In genomic region chrX:70033348-70033747, GRCh38 we compare ENCODE assay signal across 10 cellular contexts. TPM values are rescaled to one million over a fixed set of nuclear protein-coding genes. Genes with fewer than 3 reads are reported as not detected.
DNase-seq lines count a peak whose midpoint lies in the region; ATAC-seq and TF ChIP-seq lines count a peak whose summit lies in the region.
"Had no signal": no experiment of that assay in that cellular context is flagged by ENCODE, and none has a peak within 500 bp of the region (broad histone marks: within the 10 kb centered on the region; RNA-seq: fewer than 3 reads in every experiment).

No MANE protein-coding gene starts in this region.

- TF ChIP-seq CTCF in WTC11 (IDR thresholded peaks at IDR 0.05) (peak; percentile 34; the same call in 1 of the 2 replicates), heart right ventricle (IDR thresholded peaks at IDR 0.05) (peak in 8 of 9 donors; percentile 25 to 56 (median 52))

- peak; percentile 74 for ATAC-seq in GM18502 (IDR thresholded peaks at IDR 0.05; ENCODE audit: poor library complexity, unreplicated experiment)
- ATAC-seq in HG03565 (IDR thresholded peaks at IDR 0.05; ENCODE audit: unreplicated experiment) = peak; percentile 61
- peak; percentile 88 for ATAC-seq in WTC11
- peak in 6 of 8 donors; percentile 24 to 58 (median 47) for ATAC-seq in heart right ventricle
- no peak for ATAC-seq in HG02678 (IDR thresholded peaks at IDR 0.05; ENCODE audit: unreplicated experiment)
- ATAC-seq: naive thymus-derived CD8-positive, alpha-beta T cell had no signal

- H3K36me3 ChIP-seq in heart right ventricle = no peaks in the 10 kb centered on the region

- CTCF ChIA-PET in WTC11 (lab: Charles Lee) = interaction anchor here (0.7 to 3.5 kb wide), 13 partner anchors 9 to 609 kb away, joined by 3 to 61 read pairs (median 6); partner anchors contain the start of gene IGBP1

- WGBS in heart right ventricle, 2 donors = 67 to 79% methylated on average over 8 of the region's 8 CpGs

- no peaks in the 10 kb centered on the region for H3K9me3 Mint-ChIP-seq in WTC11
- H3K9me3 Mint-ChIP-seq: naive thymus-derived CD8-positive, alpha-beta T cell had no signal

- H3K4me3 Mint-ChIP-seq in WTC11 = no peak overlapping the region
- H3K4me3 Mint-ChIP-seq: naive thymus-derived CD8-positive, alpha-beta T cell had no signal

- H3K9me3 ChIP-seq in heart right ventricle = no peaks in the 10 kb centered on the region

- intact Hi-C loops in heart right ventricle (cut with DNase I) = loop anchor here (5.0 to 10.0 kb wide), 9 partner anchors 61 to 541 kb away; partner anchors contain the start of gene EDA (in 3 of the 10)

- H3K27me3 Mint-ChIP-seq in WTC11 (ENCODE audit: low read depth) = no peaks in the 10 kb centered on the region; the same call in 1 of the 2 replicates

- H3K27me3 ChIP-seq in heart right ventricle = peaks cover 0 to 24% (median 0%) of the 10 kb centered on the region in 7 donors

- peaks cover 12% of the 10 kb centered on the region for H3K4me1 Mint-ChIP-seq in WTC11

- H3K27ac Mint-ChIP-seq in WTC11 = no peak overlapping the region

- H3K4me1 ChIP-seq in heart right ventricle = peaks cover 0 to 8% (median 0%) of the 10 kb centered on the region in 9 donors

- no peaks in the 10 kb centered on the region for H3K36me3 Mint-ChIP-seq in WTC11
- H3K36me3 Mint-ChIP-seq: naive thymus-derived CD8-positive, alpha-beta T cell had no signal

- H3K27ac ChIP-seq in heart right ventricle = no peak overlapping the region

- POLR2A ChIA-PET in WTC11 (lab: Charles Lee) = no interaction called here

- no peak overlapping the region for H3K4me3 ChIP-seq in heart right ventricle

- DNase-seq in COLO668 (lab: John Stamatoyannopoulos, UW; ENCODE audit: unreplicated experiment) = peak; percentile 8
- peak; percentile 75 for DNase-seq in WTC11 (ENCODE audit: low spot score)
- peak in 1 of 2 donors; percentile 15 for DNase-seq in heart right ventricle
- DNase-seq in stimulated activated CD8-positive, alpha-beta memory T cell treated with anti-CD3 and anti-CD28 coated beads, Interleukin-7, amount 100 ng/mL, for 48 hours (ENCODE audit: extremely low read depth in 1 of 2, low read depth in 1 of 2) = peak; percentile 3 to 20
- no peak for DNase-seq in NCI-H187 treated with DMSO at 0.1 percent for 48 hours (lab: John Stamatoyannopoulos, UW)

TF ChIP-seq in WTC11, 78 proteins besides CTCF, POLR2A, EP300 and RAD21:
- TF ChIP-seq SMAD3 (CRISPR knock-in tag; IDR thresholded peaks at IDR 0.05; ENCODE audit: borderline replicate concordance) = no peak
- TF ChIP-seq TEAD1 (CRISPR knock-in tag; IDR thresholded peaks at IDR 0.05) = no peak
- TF ChIP-seq, protein P1, sequence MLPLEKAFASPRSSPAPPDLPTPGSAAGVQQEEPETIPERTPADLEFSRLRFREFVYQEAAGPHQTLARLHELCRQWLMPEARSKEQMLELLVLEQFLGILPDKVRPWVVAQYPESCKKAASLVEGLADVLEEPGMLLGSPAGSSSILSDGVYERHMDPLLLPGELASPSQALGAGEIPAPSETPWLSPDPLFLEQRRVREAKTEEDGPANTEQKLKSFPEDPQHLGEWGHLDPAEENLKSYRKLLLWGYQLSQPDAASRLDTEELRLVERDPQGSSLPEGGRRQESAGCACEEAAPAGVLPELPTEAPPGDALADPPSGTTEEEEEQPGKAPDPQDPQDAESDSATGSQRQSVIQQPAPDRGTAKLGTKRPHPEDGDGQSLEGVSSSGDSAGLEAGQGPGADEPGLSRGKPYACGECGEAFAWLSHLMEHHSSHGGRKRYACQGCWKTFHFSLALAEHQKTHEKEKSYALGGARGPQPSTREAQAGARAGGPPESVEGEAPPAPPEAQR (CRISPR knock-in tag; IDR thresholded peaks at IDR 0.05) = no peak
- no peak for TF ChIP-seq GABPB1 (CRISPR knock-in tag; IDR thresholded peaks at IDR 0.05)
- TF ChIP-seq ZNF138 (CRISPR knock-in tag; conservative IDR thresholded peaks at IDR 0.05) = no peak
- TF ChIP-seq, protein P2, sequence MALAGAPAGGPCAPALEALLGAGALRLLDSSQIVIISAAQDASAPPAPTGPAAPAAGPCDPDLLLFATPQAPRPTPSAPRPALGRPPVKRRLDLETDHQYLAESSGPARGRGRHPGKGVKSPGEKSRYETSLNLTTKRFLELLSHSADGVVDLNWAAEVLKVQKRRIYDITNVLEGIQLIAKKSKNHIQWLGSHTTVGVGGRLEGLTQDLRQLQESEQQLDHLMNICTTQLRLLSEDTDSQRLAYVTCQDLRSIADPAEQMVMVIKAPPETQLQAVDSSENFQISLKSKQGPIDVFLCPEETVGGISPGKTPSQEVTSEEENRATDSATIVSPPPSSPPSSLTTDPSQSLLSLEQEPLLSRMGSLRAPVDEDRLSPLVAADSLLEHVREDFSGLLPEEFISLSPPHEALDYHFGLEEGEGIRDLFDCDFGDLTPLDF (CRISPR knock-in tag; IDR thresholded peaks at IDR 0.05) = no peak
- TF ChIP-seq NFE2L1 (CRISPR knock-in tag; IDR thresholded peaks at IDR 0.05) = no peak
- TF ChIP-seq ZNF317 (CRISPR knock-in tag; IDR thresholded peaks at IDR 0.05; ENCODE audit: borderline replicate concordance, low read depth) = no peak
- no peak for TF ChIP-seq RORB (CRISPR knock-in tag; IDR thresholded peaks at IDR 0.05)
- no peak for TF ChIP-seq ZNF121 (CRISPR knock-in tag; IDR thresholded peaks at IDR 0.05)
- TF ChIP-seq, protein P3, sequence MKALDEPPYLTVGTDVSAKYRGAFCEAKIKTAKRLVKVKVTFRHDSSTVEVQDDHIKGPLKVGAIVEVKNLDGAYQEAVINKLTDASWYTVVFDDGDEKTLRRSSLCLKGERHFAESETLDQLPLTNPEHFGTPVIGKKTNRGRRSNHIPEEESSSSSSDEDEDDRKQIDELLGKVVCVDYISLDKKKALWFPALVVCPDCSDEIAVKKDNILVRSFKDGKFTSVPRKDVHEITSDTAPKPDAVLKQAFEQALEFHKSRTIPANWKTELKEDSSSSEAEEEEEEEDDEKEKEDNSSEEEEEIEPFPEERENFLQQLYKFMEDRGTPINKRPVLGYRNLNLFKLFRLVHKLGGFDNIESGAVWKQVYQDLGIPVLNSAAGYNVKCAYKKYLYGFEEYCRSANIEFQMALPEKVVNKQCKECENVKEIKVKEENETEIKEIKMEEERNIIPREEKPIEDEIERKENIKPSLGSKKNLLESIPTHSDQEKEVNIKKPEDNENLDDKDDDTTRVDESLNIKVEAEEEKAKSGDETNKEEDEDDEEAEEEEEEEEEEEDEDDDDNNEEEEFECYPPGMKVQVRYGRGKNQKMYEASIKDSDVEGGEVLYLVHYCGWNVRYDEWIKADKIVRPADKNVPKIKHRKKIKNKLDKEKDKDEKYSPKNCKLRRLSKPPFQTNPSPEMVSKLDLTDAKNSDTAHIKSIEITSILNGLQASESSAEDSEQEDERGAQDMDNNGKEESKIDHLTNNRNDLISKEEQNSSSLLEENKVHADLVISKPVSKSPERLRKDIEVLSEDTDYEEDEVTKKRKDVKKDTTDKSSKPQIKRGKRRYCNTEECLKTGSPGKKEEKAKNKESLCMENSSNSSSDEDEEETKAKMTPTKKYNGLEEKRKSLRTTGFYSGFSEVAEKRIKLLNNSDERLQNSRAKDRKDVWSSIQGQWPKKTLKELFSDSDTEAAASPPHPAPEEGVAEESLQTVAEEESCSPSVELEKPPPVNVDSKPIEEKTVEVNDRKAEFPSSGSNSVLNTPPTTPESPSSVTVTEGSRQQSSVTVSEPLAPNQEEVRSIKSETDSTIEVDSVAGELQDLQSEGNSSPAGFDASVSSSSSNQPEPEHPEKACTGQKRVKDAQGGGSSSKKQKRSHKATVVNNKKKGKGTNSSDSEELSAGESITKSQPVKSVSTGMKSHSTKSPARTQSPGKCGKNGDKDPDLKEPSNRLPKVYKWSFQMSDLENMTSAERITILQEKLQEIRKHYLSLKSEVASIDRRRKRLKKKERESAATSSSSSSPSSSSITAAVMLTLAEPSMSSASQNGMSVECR (CRISPR knock-in tag; IDR thresholded peaks at IDR 0.05; ENCODE audit: borderline replicate concordance) = no peak
- TF ChIP-seq, protein P4, sequence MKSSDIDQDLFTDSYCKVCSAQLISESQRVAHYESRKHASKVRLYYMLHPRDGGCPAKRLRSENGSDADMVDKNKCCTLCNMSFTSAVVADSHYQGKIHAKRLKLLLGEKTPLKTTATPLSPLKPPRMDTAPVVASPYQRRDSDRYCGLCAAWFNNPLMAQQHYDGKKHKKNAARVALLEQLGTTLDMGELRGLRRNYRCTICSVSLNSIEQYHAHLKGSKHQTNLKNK (CRISPR knock-in tag; IDR thresholded peaks at IDR 0.05) = no peak
- TF ChIP-seq ZNF219 (CRISPR knock-in tag; IDR thresholded peaks at IDR 0.05; ENCODE audit: borderline replicate concordance) = no peak
- TF ChIP-seq ZNF671 (CRISPR knock-in tag; IDR thresholded peaks at IDR 0.05) = no peak
- no peak for TF ChIP-seq IRF1 (CRISPR knock-in tag; IDR thresholded peaks at IDR 0.05)
- no peak for TF ChIP-seq FOXK1 (CRISPR knock-in tag; IDR thresholded peaks at IDR 0.05)
- TF ChIP-seq ELF4 (CRISPR knock-in tag; IDR thresholded peaks at IDR 0.05; ENCODE audit: low read depth) = no peak
- TF ChIP-seq IRF2 (CRISPR knock-in tag; IDR thresholded peaks at IDR 0.05; ENCODE audit: borderline replicate concordance, low read depth) = no peak
- TF ChIP-seq CREM (CRISPR knock-in tag; IDR thresholded peaks at IDR 0.05) = no peak
- TF ChIP-seq JUN (CRISPR knock-in tag; IDR thresholded peaks at IDR 0.05) = no peak

RNA-seq across cellular contexts. Expression of gene AWAT2, which starts 16.4 kb away (rescaled TPM):
- total RNA-seq in WTC11 (2021) = not detected in 3 replicates
- total RNA-seq in heart right ventricle = not detected
- polyA plus RNA-seq in heart right ventricle = not detected
- total RNA-seq: naive thymus-derived CD8-positive, alpha-beta T cell; T-helper 1 cell treated with Interleukin-12 subunit alpha and Interleukin-12 subunit beta and Interleukin-4 antibody, amounts not matched to agents 30 ng/mL and 1 ng/mL, for 36 hours had no signal
- polyA plus RNA-seq: naive thymus-derived CD8-positive, alpha-beta T cell had no signal

RNA-seq across cellular contexts. Expression of gene OTUD6A, which starts 28.9 kb away (rescaled TPM):
- 0.13 to 0.18 TPM (median 0.14 TPM) in 3 replicates for total RNA-seq in WTC11 (2021)
- not detected for total RNA-seq in heart right ventricle
- not detected for polyA plus RNA-seq in heart right ventricle
- total RNA-seq: naive thymus-derived CD8-positive, alpha-beta T cell; T-helper 1 cell treated with Interleukin-12 subunit alpha and Interleukin-12 subunit beta and Interleukin-4 antibody, amounts not matched to agents 30 ng/mL and 1 ng/mL, for 36 hours had no signal
- polyA plus RNA-seq: naive thymus-derived CD8-positive, alpha-beta T cell had no signal
